13 cellular contexts compared by ENCODE assay signal in the genomic region with DNA sequence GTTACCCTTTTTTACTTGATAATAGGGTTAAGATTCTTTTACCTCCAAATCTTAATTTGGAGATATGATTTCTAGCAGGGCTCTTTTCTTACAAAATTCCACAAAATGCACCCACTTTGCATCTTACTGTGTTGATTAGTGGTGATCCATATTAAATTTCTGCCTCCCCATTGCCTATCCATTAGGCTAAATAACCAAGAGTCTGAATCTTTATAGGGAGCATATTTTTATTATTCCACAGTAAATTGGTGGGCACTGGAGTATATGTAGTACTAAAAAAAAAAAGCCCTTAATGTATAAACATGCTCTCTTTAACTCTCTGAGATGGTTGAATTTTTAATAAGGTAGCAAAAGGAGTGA. TPM values are rescaled to one million over a fixed set of nuclear protein-coding genes. Genes with fewer than 3 reads are reported as not detected.
A peak's percentile ranks its signal among the peaks of the same experiment; 100 is the strongest.
DNase-seq lines count a peak whose midpoint lies in the region; ATAC-seq, FAIRE-seq and TF ChIP-seq lines count a peak whose summit lies in the region.
"Had no signal": no experiment of that assay in that cellular context is flagged by ENCODE, and none has a peak within 500 bp of the region (broad histone marks: within the 10 kb centered on the region; RNA-seq: fewer than 3 reads in every experiment).

No MANE protein-coding gene starts in this region.

- H3K9ac ChIP-seq in skeletal muscle satellite cell (ENCODE audit: low read depth, low read length): peak overlapping the region; percentile 72

- peaks cover 18% of the 10 kb centered on the region for H3K36me3 Mint-ChIP-seq in Calu3 (ENCODE audit: insufficient read depth, unreplicated experiment)
- H3K36me3 Mint-ChIP-seq in activated naive CD4-positive, alpha-beta T cell treated with anti-CD3 and anti-CD28 coated beads, Interleukin-2, amount 50 U/mL, for 72 hours: no peaks in the 10 kb centered on the region

- H3K36me3 ChIP-seq in SJCRH30 (no peaks in the 10 kb centered on the region), skeletal muscle satellite cell (ENCODE audit: insufficient read depth, low read length) (no peaks in the 10 kb centered on the region), small intestine (ENCODE audit: control insufficient read depth in 2 of 2, insufficient read depth in 2 of 2, low read length in 2 of 2) (no peaks in the 10 kb centered on the region)
- H3K36me3 ChIP-seq: HAP-1 had no signal

- FAIRE-seq in small intestine (lab: Jason Lieb, UNC): no peak

- H3K9me3 Mint-ChIP-seq in Calu3 (ENCODE audit: low read depth, unreplicated experiment): no peaks in the 10 kb centered on the region
- H3K9me3 Mint-ChIP-seq in activated naive CD4-positive, alpha-beta T cell treated with anti-CD3 and anti-CD28 coated beads, Interleukin-2, amount 50 U/mL, for 72 hours: no peaks in the 10 kb centered on the region

- peak overlapping the region; percentile 67 for H3K4me3 Mint-ChIP-seq in Calu3 (ENCODE audit: low read depth, unreplicated experiment)

- H3K27me3 ChIP-seq in SJCRH30: no peaks in the 10 kb centered on the region
- no peaks in the 10 kb centered on the region for H3K27me3 ChIP-seq in skeletal muscle satellite cell (ENCODE audit: control insufficient read depth, insufficient read depth, low read length)
- H3K27me3 ChIP-seq in small intestine (ENCODE audit: control insufficient read depth in 2 of 2, insufficient read depth in 2 of 2, low read length in 2 of 2): no peaks in the 10 kb centered on the region

- BruUV-seq in Calu3 (replicated peaks; lab: Mats Ljungman, UMichigan): no TSS peak

- H3K27ac ChIP-seq in SJCRH30 (no peak overlapping the region), small intestine (ENCODE audit: low read depth in 1 of 2, low read length in 1 of 2) (no peak overlapping the region)

- H3K27ac Mint-ChIP-seq in Calu3 (ENCODE audit: unreplicated experiment): peak overlapping the region; percentile 97
- H3K27ac Mint-ChIP-seq in activated naive CD4-positive, alpha-beta T cell treated with anti-CD3 and anti-CD28 coated beads, Interleukin-2, amount 50 U/mL, for 72 hours: no peak overlapping the region

- no peak for TF ChIP-seq CTCF in Calu3 (IDR thresholded peaks at IDR 0.05; ENCODE audit: unreplicated experiment)
- no peak for TF ChIP-seq CTCF in foreskin fibroblast (IDR thresholded peaks at IDR 0.05; ENCODE audit: low read depth, low read length)

- H3K4me1 ChIP-seq in SJCRH30 (peaks cover 7% of the 10 kb centered on the region; the same call in 1 of the 2 replicates), skeletal muscle satellite cell (ENCODE audit: control insufficient read depth, insufficient read depth, low read length) (peaks cover 18% of the 10 kb centered on the region), small intestine (ENCODE audit: control insufficient read depth in 2 of 2, insufficient read depth in 1 of 2, low read depth in 1 of 2, low read length in 1 of 2) (no peaks in the 10 kb centered on the region)

- no peaks in the 10 kb centered on the region for H3K27me3 Mint-ChIP-seq in Calu3 (ENCODE audit: unreplicated experiment)

- H3K4me3 ChIP-seq in SJCRH30 (peak overlapping the region; percentile 46), foreskin fibroblast (ENCODE audit: low read depth in 1 of 2, low read length in 2 of 2) (peak overlapping the region; percentile 37 to 44), skeletal muscle satellite cell (ENCODE audit: low read length) (peak overlapping the region; percentile 50), small intestine (ENCODE audit: low read depth in 1 of 2, low read length in 2 of 2) (no peak overlapping the region)
- H3K4me3 ChIP-seq: HAP-1 had no signal

- CTCF ChIA-PET in Calu3 (lab: Charles Lee): interaction anchor here (1.2 to 1.6 kb wide), 5 partner anchors 30 to 65 kb away, joined by 3 to 4 read pairs (median 3); no protein-coding TSS in a partner anchor

- H3K9me3 ChIP-seq in SJCRH30 (replicated peaks): no peaks in the 10 kb centered on the region
- H3K9me3 ChIP-seq in skeletal muscle satellite cell (replicated peaks; ENCODE audit: low read length): no peaks in the 10 kb centered on the region
- H3K9me3 ChIP-seq in small intestine (ENCODE audit: control insufficient read depth, low read depth): no peaks in the 10 kb centered on the region
- H3K9me3 ChIP-seq: HAP-1 had no signal

- peak overlapping the region; percentile 78 for H3K4me2 ChIP-seq in skeletal muscle satellite cell (ENCODE audit: low read length)

- DNase-seq in Calu3: no peak
- DNase-seq in SJCRH30: no peak
- no peak for DNase-seq in foreskin fibroblast
- no peak for DNase-seq in posterior vena cava (ENCODE audit: low spot score)
- no peak for DNase-seq in small intestine
- no peak for DNase-seq in activated naive CD4-positive, alpha-beta T cell treated with anti-CD3 and anti-CD28 coated beads, Interleukin-2, amount 50 U/mL, for 72 hours (ENCODE audit: low spot score in 2 of 2)
- DNase-seq: amygdala; effector CD4-positive, alpha-beta T cell had no signal

- peaks cover 25% of the 10 kb centered on the region for H3K4me1 Mint-ChIP-seq in Calu3 (ENCODE audit: low read depth, unreplicated experiment)

- ATAC-seq in esophagus mucosa: no peak
- no peak for ATAC-seq in activated naive CD4-positive, alpha-beta T cell treated with anti-CD3 and anti-CD28 coated beads, Interleukin-2, amount 50 U/mL, for 72 hours
- ATAC-seq: PC-3 had no signal

- intact Hi-C loops in Calu3 (cut with micrococcal nuclease; ENCODE audit: unreplicated experiment): loop anchor here (2.0 to 5.0 kb wide), 2 partner anchors 41 to 50 kb away; no protein-coding TSS in a partner anchor
- intact Hi-C loops in posterior vena cava (cut with DNase I): no loop called here

RNA-seq across cellular contexts. Expression of gene TXNDC2, which starts 8.1 kb away (rescaled TPM):
- total RNA-seq in Calu3 (2022) (not detected in 2 replicates), posterior vena cava (under 1 TPM; 0.19 to 0.29 TPM), esophagus mucosa (not detected)
- 0.06 and 0.08 TPM in 2 replicates for total RNA-seq in SJCRH30 (2014; rRNA removed; shearing (Covaris generic))
- total RNA-seq in skeletal muscle satellite cell (2012; rRNA removed): 1.0 TPM in 1 of 2 replicates, not detected in the other
- under 1 TPM in 1 of 3 donors, not detected in 2; 0.03 TPM for polyA plus RNA-seq in small intestine
- not detected for total RNA-seq in activated naive CD4-positive, alpha-beta T cell treated with anti-CD3 and anti-CD28 coated beads, Interleukin-2, amount 50 U/mL, for 72 hours
- total RNA-seq: mucosa of gallbladder had no signal

RNA-seq across cellular contexts. Expression of gene VAPA, which starts 36.2 kb away (rescaled TPM):
- total RNA-seq in Calu3 (2022) (196 and 227 TPM in 2 replicates), posterior vena cava (100 to 1,000 TPM; 172 to 203 TPM), esophagus mucosa (232 TPM)
- total RNA-seq in SJCRH30 (2014; rRNA removed; shearing (Covaris generic)): 154 and 164 TPM in 2 replicates
- total RNA-seq in skeletal muscle satellite cell (2012; rRNA removed): 248 and 273 TPM in 2 replicates
- polyA plus RNA-seq in small intestine: 100 to 1,000 TPM; 129 to 165 (median 161) TPM
- total RNA-seq in activated naive CD4-positive, alpha-beta T cell treated with anti-CD3 and anti-CD28 coated beads, Interleukin-2, amount 50 U/mL, for 72 hours: 100 to 1,000 TPM; 162 to 201 TPM

Comparison
In these comparisons a context has a peak if more than half of its experiments do, and no peak if none do; other contexts are left out.
1. H3K4me3 ChIP-seq: peak in SJCRH30 (single experiment), foreskin fibroblast (2 of 2) and skeletal muscle satellite cell (single experiment); none in small intestine (0 of 2).